8 cellular contexts compared by ENCODE assay signal in genomic region chr7:16644987-16645592, GRCh38. TPM values are rescaled to one million over a fixed set of nuclear protein-coding genes. Genes with fewer than 3 reads are reported as not detected.
DNase-seq lines count a peak whose midpoint lies in the region; ATAC-seq and TF ChIP-seq lines count a peak whose summit lies in the region.

No MANE protein-coding gene starts in this region.

- peaks cover 46% of the 10 kb centered on the region for H3K4me1 Mint-ChIP-seq in activated T-helper 2 cell treated with anti-CD3 and anti-CD28 coated beads, Interferon-gamma antibody, Interleukin-2, Interleukin-4, amounts not matched to agents 10 μg/mL and 5 μg/mL and 100 μg/mL, durations not matched to agents 14 hours and 24 hours and 36 hours (ENCODE audit: low read depth)

- peak; percentile 24 to 50 for ATAC-seq in left cardiac atrium

- peak; percentile 38 for DNase-seq in SIG-M5 treated with dmso at 0.1 percent for 504 hours (lab: John Stamatoyannopoulos, UW; ENCODE audit: unreplicated experiment)
- DNase-seq in SIG-M5 (lab: John Stamatoyannopoulos, UW): no peak
- DNase-seq in HuH-7 (ENCODE audit: low spot score): peak; percentile 69
- no peak for DNase-seq in activated T-helper 2 cell treated with anti-CD3 and anti-CD28 coated beads, Interferon-gamma antibody, Interleukin-2, Interleukin-4, amounts not matched to agents 10 μg/mL and 5 μg/mL and 100 μg/mL, durations not matched to agents 14 hours and 24 hours and 36 hours (ENCODE audit: low spot score)
- DNase-seq in left cardiac atrium: peak; percentile 43
- no peak for DNase-seq in retinal pigment epithelial cell (ENCODE audit: low read depth)
- DNase-seq in midbrain (lab: John Stamatoyannopoulos, UW): no peak
- DNase-seq in NCI-H2196 (lab: John Stamatoyannopoulos, UW; ENCODE audit: unreplicated experiment): no peak

- H3K27me3 Mint-ChIP-seq in activated T-helper 2 cell treated with anti-CD3 and anti-CD28 coated beads, Interferon-gamma antibody, Interleukin-2, Interleukin-4, amounts not matched to agents 10 μg/mL and 5 μg/mL and 100 μg/mL, durations not matched to agents 14 hours and 24 hours and 36 hours (ENCODE audit: low read depth): no peaks in the 10 kb centered on the region

- peak overlapping the region; percentile 97 for H3K27ac Mint-ChIP-seq in activated T-helper 2 cell treated with anti-CD3 and anti-CD28 coated beads, Interferon-gamma antibody, Interleukin-2, Interleukin-4, amounts not matched to agents 10 μg/mL and 5 μg/mL and 100 μg/mL, durations not matched to agents 14 hours and 24 hours and 36 hours

- H3K9me3 Mint-ChIP-seq in activated T-helper 2 cell treated with anti-CD3 and anti-CD28 coated beads, Interferon-gamma antibody, Interleukin-2, Interleukin-4, amounts not matched to agents 10 μg/mL and 5 μg/mL and 100 μg/mL, durations not matched to agents 14 hours and 24 hours and 36 hours: no peaks in the 10 kb centered on the region

- no peak for TF ChIP-seq CTCF in retinal pigment epithelial cell (conservative IDR thresholded peaks at IDR 0.05; ENCODE audit: low read depth, low read length)

- H3K4me3 ChIP-seq in retinal pigment epithelial cell (ENCODE audit: low read length): peak overlapping the region; percentile 90

- H3K36me3 Mint-ChIP-seq in activated T-helper 2 cell treated with anti-CD3 and anti-CD28 coated beads, Interferon-gamma antibody, Interleukin-2, Interleukin-4, amounts not matched to agents 10 μg/mL and 5 μg/mL and 100 μg/mL, durations not matched to agents 14 hours and 24 hours and 36 hours (ENCODE audit: low read depth): peaks cover 34% of the 10 kb centered on the region

- H3K4me3 Mint-ChIP-seq in activated T-helper 2 cell treated with anti-CD3 and anti-CD28 coated beads, Interferon-gamma antibody, Interleukin-2, Interleukin-4, amounts not matched to agents 10 μg/mL and 5 μg/mL and 100 μg/mL, durations not matched to agents 14 hours and 24 hours and 36 hours (ENCODE audit: low read depth): peak overlapping the region; percentile 97

- intact Hi-C loops in activated T-helper 2 cell treated with anti-CD3 and anti-CD28 coated beads, Interferon-gamma antibody, Interleukin-2, Interleukin-4, amounts not matched to agents 10 μg/mL and 5 μg/mL and 100 μg/mL, durations not matched to agents 14 hours and 24 hours and 36 hours (cut with micrococcal nuclease): loop anchor here (1.0 to 10.0 kb wide), 7 partner anchors 25 to 1300 kb away; partner anchors contain the start of genes AHR, SNX13 and TSPAN13
- intact Hi-C loops in left cardiac atrium (cut with DNase I): no loop called here

RNA-seq across cellular contexts. Expression of gene ANKMY2, which starts 0.5 kb away (rescaled TPM):
- 8.7 TPM in 2 replicates for total RNA-seq in activated T-helper 2 cell treated with anti-CD3 and anti-CD28 coated beads, Interferon-gamma antibody, Interleukin-2, Interleukin-4, amounts not matched to agents 10 μg/mL and 5 μg/mL and 100 μg/mL, durations not matched to agents 14 hours and 24 hours and 36 hours
- 10 to 100 TPM; 25.1 to 28.6 TPM for total RNA-seq in left cardiac atrium

RNA-seq across cellular contexts. Expression of gene BZW2, which starts 0.9 kb away (rescaled TPM):
- 82.9 and 90.2 TPM in 2 replicates for total RNA-seq in activated T-helper 2 cell treated with anti-CD3 and anti-CD28 coated beads, Interferon-gamma antibody, Interleukin-2, Interleukin-4, amounts not matched to agents 10 μg/mL and 5 μg/mL and 100 μg/mL, durations not matched to agents 14 hours and 24 hours and 36 hours
- total RNA-seq in left cardiac atrium: 100 to 1,000 TPM; 133 to 144 TPM

Comparison
In these comparisons a context has a peak if more than half of its experiments do, and no peak if none do; other contexts are left out.
1. DNase-seq: peak in SIG-M5 treated with dmso at 0.1 percent for 504 hours (single experiment), HuH-7 (single experiment) and left cardiac atrium (single experiment); none in SIG-M5 (single experiment), activated T-helper 2 cell treated with anti-CD3 and anti-CD28 coated beads, Interferon-gamma antibody, Interleukin-2, Interleukin-4, amounts not matched to agents 10 μg/mL and 5 μg/mL and 100 μg/mL, durations not matched to agents 14 hours and 24 hours and 36 hours (single experiment), retinal pigment epithelial cell (single experiment), midbrain (single experiment) and NCI-H2196 (single experiment).